10 cellular contexts compared by ENCODE assay signal in the genomic region with DNA sequence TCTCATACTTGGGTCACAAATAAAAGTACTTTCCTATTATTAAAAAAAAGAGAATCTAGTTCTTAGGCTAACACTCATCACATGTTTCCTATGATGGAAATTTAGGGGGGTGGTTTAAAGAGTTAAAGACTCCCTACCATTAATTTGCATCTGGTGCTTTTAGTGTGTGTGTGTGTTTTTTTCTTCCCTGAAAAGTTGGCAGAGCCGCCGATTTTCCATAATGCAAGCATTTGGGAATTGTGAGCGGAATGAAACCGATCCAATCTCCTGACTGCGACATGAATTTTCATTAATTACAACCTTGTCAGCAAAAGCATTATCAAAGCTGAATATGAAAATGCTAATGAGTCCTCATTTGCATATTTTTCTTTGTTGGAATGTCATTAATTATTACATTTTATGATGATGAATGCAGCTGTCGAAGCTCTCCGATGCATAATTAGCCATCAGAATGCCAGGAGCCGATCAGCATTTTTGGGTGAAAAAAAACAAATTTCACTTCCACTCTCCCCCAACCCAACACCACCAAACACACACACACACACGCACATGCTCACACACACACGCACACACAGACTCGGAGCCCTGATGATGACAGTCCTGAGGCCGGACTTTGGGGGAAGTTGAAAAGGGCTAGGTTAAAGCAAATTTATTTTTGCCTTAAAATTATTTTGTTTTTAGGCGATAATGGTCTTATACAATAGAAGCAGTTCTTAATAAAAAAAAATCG.
DNase-seq lines count a peak whose midpoint lies in the region; ATAC-seq and TF ChIP-seq lines count a peak whose summit lies in the region.
"Had no signal": no experiment of that assay in that cellular context is flagged by ENCODE, and none has a peak within 500 bp of the region (broad histone marks: within the 10 kb centered on the region; RNA-seq: fewer than 3 reads in every experiment).

No MANE protein-coding gene starts in this region.

- H3K4me3 ChIP-seq in OCI-LY3 (ENCODE audit: low read length) = peak overlapping the region; percentile 73
- H3K4me3 ChIP-seq in fibroblast of the aortic adventitia (ENCODE audit: low read depth, low read length) = peak overlapping the region; percentile 58
- peak overlapping the region; percentile 48 for H3K4me3 ChIP-seq in rectal smooth muscle tissue (ENCODE audit: low read length)

- H3K27ac Mint-ChIP-seq in stimulated activated effector memory CD8-positive, alpha-beta T cell treated with anti-CD3 and anti-CD28 coated beads, Interleukin-12 subunit alpha, Interleukin-12 subunit beta, amount 100 ng/mL, for 72 hours = no peak overlapping the region

- H3K4me3 Mint-ChIP-seq in stimulated activated effector memory CD8-positive, alpha-beta T cell treated with anti-CD3 and anti-CD28 coated beads, Interleukin-12 subunit alpha, Interleukin-12 subunit beta, amount 100 ng/mL, for 72 hours = no peak overlapping the region

- H3K27ac ChIP-seq in OCI-LY3 (ENCODE audit: low read length) (peak overlapping the region; percentile 71), rectal smooth muscle tissue (ENCODE audit: low read depth, low read length) (peak overlapping the region; percentile 17)

- no peak for ATAC-seq in stimulated activated effector memory CD8-positive, alpha-beta T cell treated with anti-CD3 and anti-CD28 coated beads, Interleukin-12 subunit alpha, Interleukin-12 subunit beta, amount 100 ng/mL, for 72 hours
- no peak for ATAC-seq in GM19324 (IDR thresholded peaks at IDR 0.05; ENCODE audit: low FRiP score, unreplicated experiment)

- H3K79me2 ChIP-seq in OCI-LY3 (ENCODE audit: low read length) = peaks cover 100% of the 10 kb centered on the region

- H3K9ac ChIP-seq in OCI-LY3 (ENCODE audit: low read length) (peak overlapping the region; percentile 46), rectal smooth muscle tissue (ENCODE audit: low read length) (no peak overlapping the region)

- no peaks in the 10 kb centered on the region for H3K4me1 Mint-ChIP-seq in stimulated activated effector memory CD8-positive, alpha-beta T cell treated with anti-CD3 and anti-CD28 coated beads, Interleukin-12 subunit alpha, Interleukin-12 subunit beta, amount 100 ng/mL, for 72 hours

- TF ChIP-seq CTCF in OCI-LY3 (IDR thresholded peaks at IDR 0.05; ENCODE audit: low read depth, low read length) (no peak), fibroblast of the aortic adventitia (IDR thresholded peaks at IDR 0.05; ENCODE audit: insufficient read depth, low read length) (no peak)

- no peaks in the 10 kb centered on the region for H3K9me3 ChIP-seq in OCI-LY3 (ENCODE audit: insufficient read depth, low read length)

- H3K4me1 ChIP-seq in OCI-LY3 (ENCODE audit: low read length) = peaks cover 81% of the 10 kb centered on the region
- H3K4me1 ChIP-seq in rectal smooth muscle tissue (ENCODE audit: control insufficient read depth, insufficient read depth, low read length) = no peaks in the 10 kb centered on the region

- H4K20me1 ChIP-seq in OCI-LY3 (ENCODE audit: insufficient read depth, low read length) = peaks cover 98% of the 10 kb centered on the region

- peak overlapping the region; percentile 91 for H3K4me2 ChIP-seq in OCI-LY3 (ENCODE audit: low read length)

- H3K9me3 Mint-ChIP-seq in stimulated activated effector memory CD8-positive, alpha-beta T cell treated with anti-CD3 and anti-CD28 coated beads, Interleukin-12 subunit alpha, Interleukin-12 subunit beta, amount 100 ng/mL, for 72 hours = peaks cover 4% of the 10 kb centered on the region

- H3K36me3 ChIP-seq in OCI-LY3 (replicated peaks; ENCODE audit: low read depth, low read length) (peaks cover 15% of the 10 kb centered on the region), rectal smooth muscle tissue (ENCODE audit: control insufficient read depth, insufficient read depth, low read length) (no peaks in the 10 kb centered on the region)

- no peak overlapping the region for H2AFZ ChIP-seq in OCI-LY3 (ENCODE audit: low read depth, low read length)

- H3K36me3 Mint-ChIP-seq in stimulated activated effector memory CD8-positive, alpha-beta T cell treated with anti-CD3 and anti-CD28 coated beads, Interleukin-12 subunit alpha, Interleukin-12 subunit beta, amount 100 ng/mL, for 72 hours = no peaks in the 10 kb centered on the region

- DNase-seq in DMS 273 (lab: John Stamatoyannopoulos, UW; ENCODE audit: unreplicated experiment) (peak; percentile 94), fibroblast of the aortic adventitia (ENCODE audit: low read depth) (peak; percentile 73), foreskin melanocyte (no peak)
- no peak for DNase-seq in stimulated activated effector memory CD8-positive, alpha-beta T cell treated with anti-CD3 and anti-CD28 coated beads, Interleukin-12 subunit alpha, Interleukin-12 subunit beta, amount 100 ng/mL, for 72 hours (ENCODE audit: low spot score in 2 of 2)
- DNase-seq in stimulated activated CD4-positive, alpha-beta T cell treated with anti-CD3 and anti-CD28 coated beads, Interleukin-15, amount 100 ng/mL, for 24 hours = no peak
- DNase-seq: activated naive CD4-positive, alpha-beta T cell; RPMI8226 had no signal

- H3K27me3 ChIP-seq in OCI-LY3 (ENCODE audit: low read depth, low read length) (no peaks in the 10 kb centered on the region), rectal smooth muscle tissue (ENCODE audit: control insufficient read depth, insufficient read depth, low read length) (no peaks in the 10 kb centered on the region)

Comparison
In these comparisons a context has a peak if more than half of its experiments do, and no peak if none do; other contexts are left out.
1. DNase-seq: peak in DMS 273 (single experiment) and fibroblast of the aortic adventitia (single experiment); none in stimulated activated effector memory CD8-positive, alpha-beta T cell treated with anti-CD3 and anti-CD28 coated beads, Interleukin-12 subunit alpha, Interleukin-12 subunit beta, amount 100 ng/mL, for 72 hours (0 of 2), stimulated activated CD4-positive, alpha-beta T cell treated with anti-CD3 and anti-CD28 coated beads, Interleukin-15, amount 100 ng/mL, for 24 hours (single experiment) and foreskin melanocyte (single experiment).
2. Peak in every context shown above with its lines, with median percentiles within 50 percentile points of each other: H3K4me3 ChIP-seq.